9 cellular contexts compared by ENCODE assay signal in genomic region chr7:82443801-82444219, GRCh38. TPM values are rescaled to one million over a fixed set of nuclear protein-coding genes. Genes with fewer than 3 reads are reported as not detected.
A peak's percentile ranks its signal among the peaks of the same experiment; 100 is the strongest.
DNase-seq lines count a peak whose midpoint lies in the region; ATAC-seq, FAIRE-seq and TF ChIP-seq lines count a peak whose summit lies in the region.
"Had no signal": no experiment of that assay in that cellular context is flagged by ENCODE, and none has a peak within 500 bp of the region (broad histone marks: within the 10 kb centered on the region; RNA-seq: fewer than 3 reads in every experiment).

No MANE protein-coding gene starts in this region.

- CTCF ChIA-PET in endothelial cell of umbilical vein (lab: Charles Lee), result interaction anchor here (0.7 to 1.0 kb wide), 2 partner anchors 37 to 156 kb away, joined by 3 read pairs; no protein-coding TSS in a partner anchor

- intact Hi-C loops in endothelial cell of umbilical vein (cut with micrococcal nuclease), result loop anchor here (1.0 to 2.0 kb wide), 5 partner anchors 128 to 407 kb away; no protein-coding TSS in a partner anchor

- TF ChIP-seq CTCF in endothelial cell of umbilical vein (IDR thresholded peaks at IDR 0.05; ENCODE audit: extremely low read depth in 1 of 2, insufficient read depth in 1 of 2, low read depth in 1 of 2, low read length in 2 of 2) (peak in 1 of 2 donors; percentile 26), suprapubic skin (IDR thresholded peaks at IDR 0.05) (no peak)

- H2AFZ ChIP-seq in endothelial cell of umbilical vein (ENCODE audit: low read depth, low read length), result peak overlapping the region; percentile 95

- POLR2A ChIA-PET in endothelial cell of umbilical vein (lab: Charles Lee), result no interaction called here

- no peaks in the 10 kb centered on the region for H3K27me3 ChIP-seq in endothelial cell of umbilical vein (ENCODE audit: control insufficient read depth in 2 of 2, insufficient read depth in 2 of 2, low read length in 2 of 2)
- no peaks in the 10 kb centered on the region for H3K27me3 ChIP-seq in suprapubic skin

- H3K36me3 ChIP-seq in SK-N-MC (ENCODE audit: insufficient read depth, low read length) (no peaks in the 10 kb centered on the region), endothelial cell of umbilical vein (ENCODE audit: control insufficient read depth in 2 of 2, extremely low read depth in 1 of 2, insufficient read depth in 2 of 2, low read length in 2 of 2) (no peaks in the 10 kb centered on the region), suprapubic skin (no peaks in the 10 kb centered on the region)

- ATAC-seq in memory B cell (ENCODE audit: low read depth) (no peak), GM19467 (IDR thresholded peaks at IDR 0.05; ENCODE audit: unreplicated experiment) (no peak)
- ATAC-seq in activated CD4-positive, CD25-positive, alpha-beta regulatory T cell treated with anti-CD3 and anti-CD28 coated beads, Interleukin-2, amount 50 U/mL, for 24 hours, result no peak

- H3K9ac ChIP-seq in SK-N-MC (ENCODE audit: insufficient read length) (peak overlapping the region; percentile 94), endothelial cell of umbilical vein (replicated peaks; ENCODE audit: extremely low read depth, insufficient read depth, low read length) (peak overlapping the region; percentile 94)

- H3K4me3 ChIP-seq in SK-N-MC (peak overlapping the region; percentile 98), endothelial cell of umbilical vein (replicated peaks in 1 of 3; ENCODE audit: insufficient read depth in 1 of 3, low read depth in 1 of 3, low read length in 3 of 3) (peak overlapping the region; percentile 59 to 91 (median 79)), suprapubic skin (peak overlapping the region; percentile 93)

- no peak overlapping the region for H3K27ac Mint-ChIP-seq in memory B cell

- H3K4me1 ChIP-seq in endothelial cell of umbilical vein (ENCODE audit: control insufficient read depth, extremely low read depth, insufficient read depth, low read length), result peaks cover 19% of the 10 kb centered on the region
- H3K4me1 ChIP-seq in suprapubic skin, result peaks cover 20% of the 10 kb centered on the region

- peaks cover 3% of the 10 kb centered on the region for H3K27me3 Mint-ChIP-seq in memory B cell

- no peaks in the 10 kb centered on the region for H3K9me3 Mint-ChIP-seq in memory B cell

- no peaks in the 10 kb centered on the region for H3K36me3 Mint-ChIP-seq in memory B cell

- in situ Hi-C loops in G401 (cut with HindIII; ENCODE audit: low sequenced_read_pairs), result no loop called here

- H3K9me1 ChIP-seq in endothelial cell of umbilical vein (replicated peaks; ENCODE audit: control insufficient read depth, extremely low read depth, insufficient read depth, low read length), result no peaks in the 10 kb centered on the region

- DNase-seq in G401 (ENCODE audit: low spot score) (peak; percentile 82), LHCN-M2 (ENCODE audit: low read depth) (peak; percentile 88), SK-N-MC (ENCODE audit: low read depth, low spot score) (no peak), endothelial cell of umbilical vein (ENCODE audit: low read depth, low spot score) (peak; percentile 88), memory B cell (ENCODE audit: low spot score in 2 of 2) (no peak), suprapubic skin (ENCODE audit: low spot score in 2 of 2) (peak; percentile 79 to 83)

- TF ChIP-seq EP300 in suprapubic skin (IDR thresholded peaks at IDR 0.05), result no peak

- peak overlapping the region; percentile 90 for H3K4me2 ChIP-seq in endothelial cell of umbilical vein (ENCODE audit: insufficient read depth, low read length)

- FAIRE-seq in endothelial cell of umbilical vein (lab: Jason Lieb, UNC), result peak; percentile 60

- H3K4me1 Mint-ChIP-seq in memory B cell, result peaks cover 2% of the 10 kb centered on the region

- 0% methylated on average over 14 of the region's 39 CpGs for WGBS in suprapubic skin

- H3K27ac ChIP-seq in SK-N-MC, result peak overlapping the region; percentile 88
- peak overlapping the region; percentile 80 for H3K27ac ChIP-seq in endothelial cell of umbilical vein (ENCODE audit: insufficient read depth, low read depth, low read length)
- H3K27ac ChIP-seq in suprapubic skin, result peak overlapping the region; percentile 91

- BruUV-seq in endothelial cell of umbilical vein (replicated peaks; lab: Mats Ljungman, UMichigan), result no TSS peak

- TF ChIP-seq POLR2A in endothelial cell of umbilical vein (IDR thresholded peaks at IDR 0.05; ENCODE audit: low read depth, low read length), result no peak
- no peak for TF ChIP-seq POLR2A in suprapubic skin (IDR thresholded peaks at IDR 0.05)

- peaks cover 8% of the 10 kb centered on the region for H3K79me2 ChIP-seq in endothelial cell of umbilical vein (ENCODE audit: control insufficient read depth, insufficient read depth, low read length)

- peak overlapping the region; percentile 38 for H3K4me3 Mint-ChIP-seq in memory B cell

- H4K20me1 ChIP-seq in endothelial cell of umbilical vein (replicated peaks; ENCODE audit: control insufficient read depth, extremely low read depth, insufficient read depth, low read length), result no peaks in the 10 kb centered on the region

- H3K9me3 ChIP-seq in SK-N-MC (ENCODE audit: low read depth, low read length) (no peaks in the 10 kb centered on the region), endothelial cell of umbilical vein (replicated peaks; ENCODE audit: control insufficient read depth, insufficient read depth, low read length) (no peaks in the 10 kb centered on the region), suprapubic skin (no peaks in the 10 kb centered on the region)

- dilution Hi-C loops in endothelial cell of umbilical vein (cut with MboI; ENCODE audit: extremely low pct_ligation_motif_present, low sequenced_read_pairs), result no loop called here

TF ChIP-seq in endothelial cell of umbilical vein, 7 proteins besides CTCF, POLR2A, EP300 and RAD21:
- TF ChIP-seq GATA2 (IDR thresholded peaks at IDR 0.05; ENCODE audit: insufficient read depth, insufficient read length, low read depth, low read length) (no peak), JUN (IDR thresholded peaks at IDR 0.05; ENCODE audit: borderline replicate concordance, insufficient read depth, insufficient read length, low read depth) (no peak), MAX (IDR thresholded peaks at IDR 0.05; ENCODE audit: insufficient read depth, insufficient read length) (no peak), EZH2 (IDR thresholded peaks at IDR 0.05; ENCODE audit: borderline replicate concordance, low read depth, low read length, severe bottlenecking) (no peak), MYC (IDR thresholded peaks at IDR 0.05; ENCODE audit: low read depth, low read length) (no peak), POLR2AphosphoS5 (IDR thresholded peaks at IDR 0.05; ENCODE audit: insufficient read depth, low read depth, low read length) (no peak), FOS (IDR thresholded peaks at IDR 0.05; ENCODE audit: borderline replicate concordance, insufficient read depth, low read length) (no peak)
TF ChIP-seq in endothelial cell of umbilical vein: peak in this region for 0.

RNA-seq across cellular contexts. Expression of gene CACNA2D1, which starts 0.2 kb away (rescaled TPM):
- 1.4 and 7.8 TPM in 2 replicates for total RNA-seq in G401 (2014; rRNA removed; shearing (Covaris generic))
- total RNA-seq in LHCN-M2 (2014; rRNA removed) (36.7 and 40.4 TPM in 2 replicates), endothelial cell of umbilical vein (38.6 and 42.1 TPM in 2 replicates), suprapubic skin (10 to 100 TPM in 2 of 4 donors, 1 to 10 TPM in 2; 9.3 to 16.9 (median 10.6) TPM)
- polyA plus RNA-seq in LHCN-M2 (2012), result 4.1 TPM
- 3.1 and 4.1 TPM in 2 replicates for polyA plus RNA-seq in endothelial cell of umbilical vein
- 4.2 and 4.8 TPM in 2 replicates for polyA plus RNA-seq in endothelial cell of umbilical vein (2011; cell fraction: cytosol; rRNA removed)
- polyA plus RNA-seq in endothelial cell of umbilical vein (2011; cell fraction: nucleus; rRNA removed), result 11.0 and 13.5 TPM in 2 replicates
- 16.2 and 26.0 TPM in 2 replicates for polyA plus RNA-seq in endothelial cell of umbilical vein (2012)
- polyA minus RNA-seq in endothelial cell of umbilical vein, result 33.9 and 47.6 TPM in 2 replicates
- polyA minus RNA-seq in endothelial cell of umbilical vein (2011; cell fraction: cytosol; rRNA and poly(A)+ RNA removed), result 10.7 TPM
- 92.9 and 95.4 TPM in 2 replicates for polyA minus RNA-seq in endothelial cell of umbilical vein (2011; cell fraction: nucleus; rRNA and poly(A)+ RNA removed)
- total RNA-seq: T-helper 2 cell treated with Interferon-gamma antibody and Interleukin-4, amounts not matched to agents 100 ng/mL and 5 ng/mL, for 36 hours had no signal

Comparison
In these comparisons a context has a peak if more than half of its experiments do, and no peak if none do; other contexts are left out.
1. DNase-seq: peak in G401 (single experiment), LHCN-M2 (single experiment), endothelial cell of umbilical vein (single experiment) and suprapubic skin (2 of 2); none in SK-N-MC (single experiment) and memory B cell (0 of 2).
2. Peak in every context shown above with its lines, with median percentiles within 50 percentile points of each other: H3K27ac ChIP-seq and H3K4me3 ChIP-seq.